ENCODE assay signal across 18 cellular contexts in genomic region chr12:111170559-111170958, GRCh38.
A peak's percentile ranks its signal among the peaks of the same experiment; 100 is the strongest.
DNase-seq lines count a peak whose midpoint lies in the region; ATAC-seq and TF ChIP-seq lines count a peak whose summit lies in the region.
"Had no signal": no experiment of that assay in that cellular context is flagged by ENCODE, and none has a peak within 500 bp of the region (broad histone marks: within the 10 kb centered on the region; RNA-seq: fewer than 3 reads in every experiment).

No MANE protein-coding gene starts in this region.

- no peak overlapping the region for H3K4me3 Mint-ChIP-seq in activated naive CD8-positive, alpha-beta T cell treated with anti-CD3 and anti-CD28 coated beads, Interleukin-2, amount 50 U/mL, for 24 hours
- H3K4me3 Mint-ChIP-seq in activated naive CD8-positive, alpha-beta T cell treated with anti-CD3 and anti-CD28 coated beads for 36 hours = no peak overlapping the region
- peak overlapping the region; percentile 22 to 41 for H3K4me3 Mint-ChIP-seq in stimulated activated naive B cell treated with anti-CD40 and anti-IgM and Interleukin-4, amounts not matched to agents 10 μg/mL and 1 μg/mL and 100 μg/mL, for 72 hours
- H3K4me3 Mint-ChIP-seq: activated T-cell treated with anti-CD3 and anti-CD28 coated beads, Interleukin-2, amount 50 U/mL, for 4 hours; H9; nephron progenitor cell had no signal

- DNase-seq in activated naive CD8-positive, alpha-beta T cell treated with anti-CD3 and anti-CD28 coated beads, Interleukin-2, amount 50 U/mL, for 24 hours = no peak
- no peak for DNase-seq in activated naive CD8-positive, alpha-beta T cell treated with anti-CD3 and anti-CD28 coated beads for 36 hours
- no peak for DNase-seq in stimulated activated naive B cell treated with anti-CD40 and anti-IgM and Interleukin-4, amounts not matched to agents 10 μg/mL and 1 μg/mL and 100 μg/mL, for 72 hours
- DNase-seq in thyroid gland (no peak), COLO829 (ENCODE audit: low spot score) (no peak)
- DNase-seq: activated CD4-positive, alpha-beta T cell treated with anti-CD3 and anti-CD28 coated beads, Interleukin-2, amount 50 U/mL, for 4 hours; activated T-cell treated with anti-CD3 and anti-CD28 coated beads, Interleukin-2, amount 50 U/mL, for 4 hours; H9; NCI-H1092 treated with DMSO at 0.1 percent for 48 hours; NCI-H2171; NCI-H82; nephron progenitor cell; T-helper 9 cell had no signal

- no peaks in the 10 kb centered on the region for H3K79me2 ChIP-seq in OCI-LY3 (ENCODE audit: low read length)

- no peak overlapping the region for H3K27ac ChIP-seq in OCI-LY3 (ENCODE audit: low read length)
- H3K27ac ChIP-seq in gastroesophageal sphincter = no peak overlapping the region
- H3K27ac ChIP-seq in thyroid gland = no peak overlapping the region
- H3K27ac ChIP-seq: 22Rv1 had no signal

- H3K4me3 ChIP-seq in OCI-LY3 (ENCODE audit: low read length) = peak overlapping the region; percentile 29
- no peak overlapping the region for H3K4me3 ChIP-seq in gastroesophageal sphincter
- H3K4me3 ChIP-seq in thyroid gland (replicated peaks in 1 of 3) = no peak overlapping the region

- H2AFZ ChIP-seq in OCI-LY3 (ENCODE audit: low read depth, low read length) = no peak overlapping the region

- H3K4me1 Mint-ChIP-seq in activated naive CD8-positive, alpha-beta T cell treated with anti-CD3 and anti-CD28 coated beads, Interleukin-2, amount 50 U/mL, for 24 hours = peaks cover 8% of the 10 kb centered on the region
- peaks cover 3% of the 10 kb centered on the region for H3K4me1 Mint-ChIP-seq in activated naive CD8-positive, alpha-beta T cell treated with anti-CD3 and anti-CD28 coated beads for 36 hours
- peaks cover 11 to 12% of the 10 kb centered on the region in 2 donors for H3K4me1 Mint-ChIP-seq in stimulated activated naive B cell treated with anti-CD40 and anti-IgM and Interleukin-4, amounts not matched to agents 10 μg/mL and 1 μg/mL and 100 μg/mL, for 72 hours

- no peak for TF ChIP-seq EP300 in gastroesophageal sphincter (IDR thresholded peaks at IDR 0.05)

- no peaks in the 10 kb centered on the region for H4K20me1 ChIP-seq in OCI-LY3 (ENCODE audit: insufficient read depth, low read length)

- H3K36me3 Mint-ChIP-seq in activated naive CD8-positive, alpha-beta T cell treated with anti-CD3 and anti-CD28 coated beads, Interleukin-2, amount 50 U/mL, for 24 hours (ENCODE audit: low read depth) = no peaks in the 10 kb centered on the region
- no peaks in the 10 kb centered on the region for H3K36me3 Mint-ChIP-seq in activated naive CD8-positive, alpha-beta T cell treated with anti-CD3 and anti-CD28 coated beads for 36 hours
- H3K36me3 Mint-ChIP-seq in stimulated activated naive B cell treated with anti-CD40 and anti-IgM and Interleukin-4, amounts not matched to agents 10 μg/mL and 1 μg/mL and 100 μg/mL, for 72 hours = no peaks in the 10 kb centered on the region

- no peak for TF ChIP-seq POLR2A in gastroesophageal sphincter (IDR thresholded peaks at IDR 0.05)
- no peak for TF ChIP-seq POLR2A in thyroid gland (IDR thresholded peaks at IDR 0.05)

- H3K9me3 ChIP-seq in OCI-LY3 (ENCODE audit: insufficient read depth, low read length) (no peaks in the 10 kb centered on the region), gastroesophageal sphincter (no peaks in the 10 kb centered on the region), thyroid gland (no peaks in the 10 kb centered on the region)

- TF ChIP-seq CTCF in OCI-LY3 (IDR thresholded peaks at IDR 0.05; ENCODE audit: low read depth, low read length) (no peak), gastroesophageal sphincter (IDR thresholded peaks at IDR 0.05) (no peak), thyroid gland (IDR thresholded peaks at IDR 0.05) (no peak)

- peak overlapping the region; percentile 25 for H3K27ac Mint-ChIP-seq in activated naive CD8-positive, alpha-beta T cell treated with anti-CD3 and anti-CD28 coated beads, Interleukin-2, amount 50 U/mL, for 24 hours
- H3K27ac Mint-ChIP-seq in activated naive CD8-positive, alpha-beta T cell treated with anti-CD3 and anti-CD28 coated beads for 36 hours = no peak overlapping the region
- no peak overlapping the region for H3K27ac Mint-ChIP-seq in stimulated activated naive B cell treated with anti-CD40 and anti-IgM and Interleukin-4, amounts not matched to agents 10 μg/mL and 1 μg/mL and 100 μg/mL, for 72 hours
- H3K27ac Mint-ChIP-seq: H9 had no signal

- no peaks in the 10 kb centered on the region for H3K9me3 Mint-ChIP-seq in activated naive CD8-positive, alpha-beta T cell treated with anti-CD3 and anti-CD28 coated beads, Interleukin-2, amount 50 U/mL, for 24 hours
- no peaks in the 10 kb centered on the region for H3K9me3 Mint-ChIP-seq in activated naive CD8-positive, alpha-beta T cell treated with anti-CD3 and anti-CD28 coated beads for 36 hours
- peaks cover 0 to 1% of the 10 kb centered on the region in 2 donors for H3K9me3 Mint-ChIP-seq in stimulated activated naive B cell treated with anti-CD40 and anti-IgM and Interleukin-4, amounts not matched to agents 10 μg/mL and 1 μg/mL and 100 μg/mL, for 72 hours
- H3K9me3 Mint-ChIP-seq: activated T-cell treated with anti-CD3 and anti-CD28 coated beads, Interleukin-2, amount 50 U/mL, for 4 hours; H9; nephron progenitor cell had no signal

- H3K4me2 ChIP-seq in OCI-LY3 (ENCODE audit: low read length) = peak overlapping the region; percentile 57

- H3K27me3 Mint-ChIP-seq in activated naive CD8-positive, alpha-beta T cell treated with anti-CD3 and anti-CD28 coated beads, Interleukin-2, amount 50 U/mL, for 24 hours = peaks cover 5% of the 10 kb centered on the region
- peaks cover 10% of the 10 kb centered on the region for H3K27me3 Mint-ChIP-seq in activated naive CD8-positive, alpha-beta T cell treated with anti-CD3 and anti-CD28 coated beads for 36 hours
- H3K27me3 Mint-ChIP-seq in stimulated activated naive B cell treated with anti-CD40 and anti-IgM and Interleukin-4, amounts not matched to agents 10 μg/mL and 1 μg/mL and 100 μg/mL, for 72 hours = peaks cover 15 to 20% of the 10 kb centered on the region in 2 donors

- 50 to 87% methylated on average over 3 of the region's 9 CpGs for WGBS in gastroesophageal sphincter (ENCODE audit: low coverage in 1 of 2), 2 donors
- WGBS in thyroid gland, 2 donors = 78 to 86% methylated on average over 9 of the region's 9 CpGs

- intact Hi-C loops in thyroid gland (cut with DNase I) = no loop called here

- no peak for ATAC-seq in activated naive CD8-positive, alpha-beta T cell treated with anti-CD3 and anti-CD28 coated beads, Interleukin-2, amount 50 U/mL, for 24 hours
- ATAC-seq in gastroesophageal sphincter = peak; percentile 14
- peak; percentile 68 to 86 for ATAC-seq in stimulated activated naive B cell treated with anti-CD40 and anti-IgM and Interleukin-4, amounts not matched to agents 10 μg/mL and 1 μg/mL and 100 μg/mL, for 72 hours (replicated peaks)
- ATAC-seq in GM21360 (IDR thresholded peaks at IDR 0.05; ENCODE audit: unreplicated experiment) = no peak
- ATAC-seq: activated T-cell treated with anti-CD3 and anti-CD28 coated beads, Interleukin-2, amount 50 U/mL, for 4 hours; left lobe of liver had no signal

- no peaks in the 10 kb centered on the region for H3K36me3 ChIP-seq in OCI-LY3 (replicated peaks; ENCODE audit: low read depth, low read length)
- H3K36me3 ChIP-seq in gastroesophageal sphincter = no peaks in the 10 kb centered on the region
- H3K36me3 ChIP-seq in thyroid gland = no peaks in the 10 kb centered on the region

- H3K27me3 ChIP-seq in OCI-LY3 (ENCODE audit: low read depth, low read length) = peaks cover 16% of the 10 kb centered on the region
- H3K27me3 ChIP-seq in gastroesophageal sphincter = peaks cover 70% of the 10 kb centered on the region
- no peaks in the 10 kb centered on the region for H3K27me3 ChIP-seq in thyroid gland

- H3K4me1 ChIP-seq in OCI-LY3 (ENCODE audit: low read length) (peaks cover 19% of the 10 kb centered on the region), gastroesophageal sphincter (no peaks in the 10 kb centered on the region), thyroid gland (no peaks in the 10 kb centered on the region)

- H3K9ac ChIP-seq in OCI-LY3 (ENCODE audit: low read length) = no peak overlapping the region

Comparison
In these comparisons a context has a peak if more than half of its experiments do, and no peak if none do; other contexts are left out.
1. ATAC-seq: peak in gastroesophageal sphincter (single experiment) and stimulated activated naive B cell treated with anti-CD40 and anti-IgM and Interleukin-4, amounts not matched to agents 10 μg/mL and 1 μg/mL and 100 μg/mL, for 72 hours (2 of 2); none in activated naive CD8-positive, alpha-beta T cell treated with anti-CD3 and anti-CD28 coated beads, Interleukin-2, amount 50 U/mL, for 24 hours (single experiment) and GM21360 (single experiment).
2. H3K4me3 Mint-ChIP-seq: peak in stimulated activated naive B cell treated with anti-CD40 and anti-IgM and Interleukin-4, amounts not matched to agents 10 μg/mL and 1 μg/mL and 100 μg/mL, for 72 hours (2 of 2); none in activated naive CD8-positive, alpha-beta T cell treated with anti-CD3 and anti-CD28 coated beads, Interleukin-2, amount 50 U/mL, for 24 hours (single experiment) and activated naive CD8-positive, alpha-beta T cell treated with anti-CD3 and anti-CD28 coated beads for 36 hours (single experiment).